8 cellular contexts compared by ENCODE assay signal in genomic region chr18:10560457-10561045, GRCh38. TPM values are rescaled to one million over a fixed set of nuclear protein-coding genes. Genes with fewer than 3 reads are reported as not detected.
A peak's percentile ranks its signal among the peaks of the same experiment; 100 is the strongest.
DNase-seq lines count a peak whose midpoint lies in the region; ATAC-seq and TF ChIP-seq lines count a peak whose summit lies in the region.

No MANE protein-coding gene starts in this region.

- H3K36me3 ChIP-seq in GM23248 (ENCODE audit: low read depth) (no peaks in the 10 kb centered on the region), body of pancreas (replicated peaks in 1 of 2; ENCODE audit: insufficient read depth in 1 of 2, low read depth in 2 of 2) (no peaks in the 10 kb centered on the region), iPS-18a (ENCODE audit: control insufficient read depth, low read depth, low read length) (peaks cover 9% of the 10 kb centered on the region)

- peak overlapping the region; percentile 60 for H3K4me2 ChIP-seq in GM23248 (ENCODE audit: unreplicated experiment)

- peaks cover 5% of the 10 kb centered on the region; the same call in 1 of the 2 replicates for H3K4me1 ChIP-seq in GM23248 (ENCODE audit: insufficient read depth)
- peaks cover 11% of the 10 kb centered on the region for H3K4me1 ChIP-seq in body of pancreas
- no peaks in the 10 kb centered on the region for H3K4me1 ChIP-seq in iPS-18a (ENCODE audit: control insufficient read depth, low read depth, low read length)

- H3K9ac ChIP-seq in GM23248 (0 out of 2 replicates have a peak overlapping the region, but pooled peaks have one; percentile 1), iPS-18a (ENCODE audit: low read length) (no peak overlapping the region)

- WGBS in GM23248 (ENCODE audit: low coverage in 1 of 2, low lambda C conversion rate in 2 of 2, missing lambda C conversion rate in 2 of 2), 2 experiments: 41 to 42% methylated on average over 17 of the region's 17 CpGs
- WGBS in body of pancreas, 2 donors: 19 to 25% methylated on average over 13 to 17 of the region's 17 CpGs

- H2AFZ ChIP-seq in GM23248: peak overlapping the region; percentile 34; the same call in 1 of the 2 replicates

- peak; percentile 76 to 81 (median 76) for TF ChIP-seq CTCF in body of pancreas (IDR thresholded peaks at IDR 0.05)

- H3K9me2 ChIP-seq in GM23248 (ENCODE audit: insufficient read depth): no peaks in the 10 kb centered on the region

- intact Hi-C loops in body of pancreas (cut with DNase I): loop anchor here (5.0 to 10.0 kb wide), 2 partner anchors 592 to 994 kb away; no protein-coding TSS in a partner anchor

- in situ Hi-C loops in Caki2 (cut with HindIII; ENCODE audit: low pct_unique_long_range_greater_than_20kb, low sequenced_read_pairs): no loop called here
- in situ Hi-C loops in GM23248 (cut with MboI): loop anchor here (10.0 to 25.0 kb wide), 2 partner anchors 602 to 994 kb away; no protein-coding TSS in a partner anchor

- no peaks in the 10 kb centered on the region for H3F3A ChIP-seq in GM23248 (ENCODE audit: insufficient read depth)

- H3K27me3 ChIP-seq in GM23248 (replicated peaks; ENCODE audit: insufficient read depth) (no peaks in the 10 kb centered on the region), body of pancreas (no peaks in the 10 kb centered on the region), iPS-18a (ENCODE audit: control insufficient read depth, insufficient read depth, low read length) (no peaks in the 10 kb centered on the region)

- ATAC-seq in body of pancreas: peak; percentile 79
- ATAC-seq in GM21737 (IDR thresholded peaks at IDR 0.05; ENCODE audit: unreplicated experiment): no peak

- TF ChIP-seq POLR2A in body of pancreas (IDR thresholded peaks at IDR 0.05): no peak

- H4K20me1 ChIP-seq in GM23248 (ENCODE audit: insufficient read depth): no peaks in the 10 kb centered on the region

- H3K4me3 ChIP-seq in GM23248 (peak overlapping the region; percentile 28), body of pancreas (no peak overlapping the region), iPS-18a (ENCODE audit: low read length) (peak overlapping the region; percentile 34), skeletal muscle cell (ENCODE audit: low read depth, low read length) (peak overlapping the region; percentile 25)

- no peaks in the 10 kb centered on the region for H3K79me2 ChIP-seq in GM23248 (ENCODE audit: insufficient read depth)

- H3K9me3 ChIP-seq in GM23248 (ENCODE audit: low read depth) (no peaks in the 10 kb centered on the region), body of pancreas (no peaks in the 10 kb centered on the region), iPS-18a (ENCODE audit: control insufficient read depth, low read depth, low read length) (peaks cover 3% of the 10 kb centered on the region)

- H3K27ac ChIP-seq in GM23248 (no peak overlapping the region), body of pancreas (peak overlapping the region in 3 of 4 donors; percentile 4 to 36 (median 10)), iPS-18a (ENCODE audit: low read length) (no peak overlapping the region)

- DNase-seq in Caki2 (ENCODE audit: low read depth) (peak; percentile 53), GM23248 (peak; percentile 73), NCI-H1092 (lab: John Stamatoyannopoulos, UW) (peak; percentile 44), T-helper 2 cell (peak in 4 of 5 experiments; percentile 5 to 69 (median 28)), body of pancreas (peak; percentile 76 to 86 (median 81)), skeletal muscle cell (ENCODE audit: low read depth) (peak; percentile 26)

RNA-seq across cellular contexts. Expression of gene NAPG, which starts 34.7 kb away (rescaled TPM):
- 27.8 and 34.6 TPM in 2 replicates for total RNA-seq in Caki2 (2014; rRNA removed; shearing (Covaris generic); ENCODE audit: low replicate concordance)
- 31.1 and 33.6 TPM in 2 replicates for total RNA-seq in GM23248 (2014; rRNA removed; shearing (Covaris generic))
- 24.5 and 27.4 TPM in 2 replicates for polyA plus RNA-seq in GM23248 (2016; fragmentation: Nextera tagmentation; extraction: Ambion mirVana)
- total RNA-seq in body of pancreas: 10 to 100 TPM; 22.4 to 27.5 TPM

Comparison
In these comparisons a context has a peak if more than half of its experiments do, and no peak if none do; other contexts are left out.
1. DNase-seq: peak in every context shown above with its lines; median percentile 81 in body of pancreas; 73 in GM23248; 53 in Caki2; 44 in NCI-H1092; 28 in T-helper 2 cell; 26 in skeletal muscle cell.
2. H3K27ac ChIP-seq: peak in body of pancreas (3 of 4); none in GM23248 (single experiment) and iPS-18a (single experiment).
3. H3K4me3 ChIP-seq: peak in GM23248 (single experiment), iPS-18a (single experiment) and skeletal muscle cell (single experiment); none in body of pancreas (0 of 2).